ENCODE assay signal across 11 cellular contexts in the genomic region with DNA sequence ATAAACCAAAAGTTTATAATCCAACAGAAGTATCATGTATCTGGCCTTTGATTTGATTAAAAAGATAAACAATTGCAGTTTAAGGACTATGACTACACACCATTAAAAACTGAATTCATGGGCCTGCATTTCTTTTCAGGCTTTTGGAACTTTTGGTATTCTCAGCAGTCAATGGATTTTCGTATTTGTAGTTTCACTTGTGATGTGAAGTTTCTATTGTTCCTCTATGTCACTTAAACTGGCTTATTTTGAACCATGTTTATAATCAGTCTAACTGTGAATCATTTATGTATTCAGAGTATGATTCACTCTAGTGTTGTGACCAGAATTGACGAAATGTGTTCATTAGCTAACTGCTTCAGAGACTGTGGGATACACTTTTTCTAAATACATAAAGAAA.
DNase-seq lines count a peak whose midpoint lies in the region; ATAC-seq and TF ChIP-seq lines count a peak whose summit lies in the region.
"Had no signal": no experiment of that assay in that cellular context is flagged by ENCODE, and none has a peak within 500 bp of the region (broad histone marks: within the 10 kb centered on the region; RNA-seq: fewer than 3 reads in every experiment).

No MANE protein-coding gene starts in this region.

- no peak overlapping the region for H3K4me3 ChIP-seq in GM12865 (ENCODE audit: low read depth, low read length)

- no peak for TF ChIP-seq CTCF in GM12865 (IDR thresholded peaks at IDR 0.05; ENCODE audit: insufficient read depth, low read depth, low read length, missing control alignments)

- peak; percentile 64 for ATAC-seq in GM21423 (IDR thresholded peaks at IDR 0.05; ENCODE audit: unreplicated experiment)

- DNase-seq in GM12865 (ENCODE audit: low read depth) (peak; percentile 2), LHCN-M2 (ENCODE audit: low read depth) (peak; percentile 48), fibroblast of peridontal ligament (ENCODE audit: extremely low read depth) (peak; percentile 45), SIG-M5 (lab: John Stamatoyannopoulos, UW) (no peak), ecto neural progenitor cell (ENCODE audit: low spot score) (no peak), dedifferentiated amniotic fluid mesenchymal stem cell (ENCODE audit: extremely low spot score) (no peak), DMS79 (lab: John Stamatoyannopoulos, UW) (no peak)
- DNase-seq: CD8-positive, alpha-beta memory T cell; NCI-H1105 treated with DMSO at 0.1 percent for 48 hours; stimulated activated CD4-positive, alpha-beta T cell treated with anti-CD3 and anti-CD28 coated beads, Interleukin-4, amount 100 ng/mL, for 24 hours had no signal

Comparison
In these comparisons a context has a peak if more than half of its experiments do, and no peak if none do; other contexts are left out.
1. DNase-seq: peak in GM12865 (single experiment), LHCN-M2 (single experiment) and fibroblast of peridontal ligament (single experiment); none in SIG-M5 (single experiment), ecto neural progenitor cell (single experiment), dedifferentiated amniotic fluid mesenchymal stem cell (single experiment) and DMS79 (single experiment).